9 cellular contexts compared by ENCODE assay signal in the genomic region with DNA sequence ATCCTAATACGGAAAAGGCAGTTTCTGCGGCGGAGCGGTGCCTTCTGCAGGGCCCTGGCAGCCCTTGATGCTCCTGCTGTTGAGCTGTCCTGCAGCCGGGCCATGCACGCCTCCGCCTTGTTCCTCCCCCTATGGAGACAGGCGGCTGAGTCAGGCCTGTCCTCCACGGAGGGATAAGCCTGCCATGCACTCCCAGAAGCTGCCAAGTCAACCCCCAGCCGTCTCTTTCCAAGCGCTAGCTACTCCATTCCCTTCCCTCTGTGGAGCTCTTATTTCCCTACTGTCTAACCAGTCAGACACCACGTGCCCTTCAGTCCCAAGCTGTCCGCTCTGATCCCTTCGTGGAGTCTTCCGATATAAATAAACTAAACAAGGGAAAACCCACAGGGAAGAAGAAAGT.
DNase-seq lines count a peak whose midpoint lies in the region; ATAC-seq and TF ChIP-seq lines count a peak whose summit lies in the region.
"Had no signal": no experiment of that assay in that cellular context is flagged by ENCODE, and none has a peak within 500 bp of the region (broad histone marks: within the 10 kb centered on the region; RNA-seq: fewer than 3 reads in every experiment).

No MANE protein-coding gene starts in this region.

- no peak for TF ChIP-seq POLR2A in heart left ventricle (IDR thresholded peaks at IDR 0.05)

- no peaks in the 10 kb centered on the region for H3K27me3 ChIP-seq in heart left ventricle

- peak; percentile 86 for DNase-seq in ELR (ENCODE audit: low read depth)
- peak; percentile 95 for DNase-seq in amniotic epithelial cell (ENCODE audit: low read depth)
- DNase-seq in heart left ventricle = peak; percentile 73 to 94 (median 89)
- DNase-seq in retinal pigment epithelial cell (ENCODE audit: low read depth) = peak; percentile 83
- DNase-seq in activated CD8-positive, alpha-beta T cell treated with anti-CD3 and anti-CD28 coated beads, Interleukin-2, amount 10 ng/mL, durations not matched to agents 7 days and 5 days = no peak
- no peak for DNase-seq in progenitor cell of endocrine pancreas (ENCODE audit: low spot score, unreplicated experiment)

- no peaks in the 10 kb centered on the region for H3K36me3 Mint-ChIP-seq in activated CD8-positive, alpha-beta T cell treated with anti-CD3 and anti-CD28 coated beads, Interleukin-2, amount 10 ng/mL, durations not matched to agents 7 days and 5 days (ENCODE audit: low read depth)
- H3K36me3 Mint-ChIP-seq in progenitor cell of endocrine pancreas (ENCODE audit: insufficient read depth) = no peaks in the 10 kb centered on the region

- H3K4me1 Mint-ChIP-seq in activated CD8-positive, alpha-beta T cell treated with anti-CD3 and anti-CD28 coated beads, Interleukin-2, amount 10 ng/mL, durations not matched to agents 7 days and 5 days (ENCODE audit: low read depth) = no peaks in the 10 kb centered on the region
- H3K4me1 Mint-ChIP-seq in progenitor cell of endocrine pancreas (ENCODE audit: low read depth) = peaks cover 3% of the 10 kb centered on the region

- H3K27ac ChIP-seq in heart left ventricle = peak overlapping the region; percentile 54 to 81 (median 68)

- ATAC-seq in heart left ventricle (peak; percentile 79 to 93 (median 86)), GM19023 (IDR thresholded peaks at IDR 0.05; ENCODE audit: unreplicated experiment) (no peak), GM21528 (IDR thresholded peaks at IDR 0.05; ENCODE audit: low FRiP score, unreplicated experiment) (no peak)
- ATAC-seq in activated CD8-positive, alpha-beta T cell treated with anti-CD3 and anti-CD28 coated beads, Interleukin-2, amount 10 ng/mL, durations not matched to agents 7 days and 5 days = no peak

- no peaks in the 10 kb centered on the region for H3K36me3 ChIP-seq in heart left ventricle

- H3K27me3 Mint-ChIP-seq in activated CD8-positive, alpha-beta T cell treated with anti-CD3 and anti-CD28 coated beads, Interleukin-2, amount 10 ng/mL, durations not matched to agents 7 days and 5 days (ENCODE audit: low read depth) = no peaks in the 10 kb centered on the region
- peaks cover 15% of the 10 kb centered on the region for H3K27me3 Mint-ChIP-seq in progenitor cell of endocrine pancreas

- WGBS in heart left ventricle, 4 donors = 23 to 30% (median 26%) methylated on average over 15 of the region's 15 CpGs

- CTCF ChIA-PET in activated CD8-positive, alpha-beta T cell treated with anti-CD3 and anti-CD28 coated beads, Interleukin-2, amount 10 ng/mL, durations not matched to agents 7 days and 5 days (lab: Charles Lee) = no interaction called here

- POLR2A ChIA-PET in activated CD8-positive, alpha-beta T cell treated with anti-CD3 and anti-CD28 coated beads, Interleukin-2, amount 10 ng/mL, durations not matched to agents 7 days and 5 days (lab: Charles Lee) = no interaction called here

- intact Hi-C loops in heart left ventricle (cut with DNase I) = loop anchor here (1.0 to 10.0 kb wide), 20 partner anchors 27 to 1149 kb away; partner anchors contain the start of gene IRS2 (in 6 of the 10)

- H3K27ac Mint-ChIP-seq in activated CD8-positive, alpha-beta T cell treated with anti-CD3 and anti-CD28 coated beads, Interleukin-2, amount 10 ng/mL, durations not matched to agents 7 days and 5 days = no peak overlapping the region
- H3K27ac Mint-ChIP-seq in progenitor cell of endocrine pancreas = no peak overlapping the region
- H3K27ac Mint-ChIP-seq: dendritic cell treated with granulocyte-macrophage colony-stimulating factor and Interleukin-4, amounts not matched to agents 40 ng/mL and 50 ng/mL, for 4 days had no signal

- no peak overlapping the region for H3K4me3 Mint-ChIP-seq in activated CD8-positive, alpha-beta T cell treated with anti-CD3 and anti-CD28 coated beads, Interleukin-2, amount 10 ng/mL, durations not matched to agents 7 days and 5 days
- no peak overlapping the region for H3K4me3 Mint-ChIP-seq in progenitor cell of endocrine pancreas (ENCODE audit: low read depth)
- H3K4me3 Mint-ChIP-seq: dendritic cell treated with granulocyte-macrophage colony-stimulating factor and Interleukin-4, amounts not matched to agents 40 ng/mL and 50 ng/mL, for 4 days had no signal

- H3K9me3 ChIP-seq in heart left ventricle = no peaks in the 10 kb centered on the region

- no peak for TF ChIP-seq CTCF in heart left ventricle (IDR thresholded peaks at IDR 0.05)
- no peak for TF ChIP-seq CTCF in retinal pigment epithelial cell (conservative IDR thresholded peaks at IDR 0.05; ENCODE audit: low read depth, low read length)
- TF ChIP-seq CTCF in progenitor cell of endocrine pancreas (IDR thresholded peaks at IDR 0.05; ENCODE audit: unreplicated experiment) = no peak

- H3K4me1 ChIP-seq in heart left ventricle = peaks cover 3 to 36% (median 13%) of the 10 kb centered on the region in 12 donors

- H3K9me3 Mint-ChIP-seq in activated CD8-positive, alpha-beta T cell treated with anti-CD3 and anti-CD28 coated beads, Interleukin-2, amount 10 ng/mL, durations not matched to agents 7 days and 5 days (ENCODE audit: insufficient read depth) = no peaks in the 10 kb centered on the region
- H3K9me3 Mint-ChIP-seq in progenitor cell of endocrine pancreas (ENCODE audit: low read depth) = no peaks in the 10 kb centered on the region
- H3K9me3 Mint-ChIP-seq: dendritic cell treated with granulocyte-macrophage colony-stimulating factor and Interleukin-4, amounts not matched to agents 40 ng/mL and 50 ng/mL, for 4 days had no signal

- peak overlapping the region in 2 of 12 donors; percentile 0 to 37 for H3K4me3 ChIP-seq in heart left ventricle
- H3K4me3 ChIP-seq in retinal pigment epithelial cell (ENCODE audit: low read length) = no peak overlapping the region

Comparison
In these comparisons a context has a peak if more than half of its experiments do, and no peak if none do; other contexts are left out.
1. DNase-seq: peak in ELR (single experiment), amniotic epithelial cell (single experiment), heart left ventricle (5 of 5) and retinal pigment epithelial cell (single experiment); none in activated CD8-positive, alpha-beta T cell treated with anti-CD3 and anti-CD28 coated beads, Interleukin-2, amount 10 ng/mL, durations not matched to agents 7 days and 5 days (single experiment) and progenitor cell of endocrine pancreas (single experiment).
2. ATAC-seq: peak in heart left ventricle (4 of 4); none in activated CD8-positive, alpha-beta T cell treated with anti-CD3 and anti-CD28 coated beads, Interleukin-2, amount 10 ng/mL, durations not matched to agents 7 days and 5 days (single experiment), GM19023 (single experiment) and GM21528 (single experiment).